ENCODE assay signal across 8 cellular contexts in the genomic region with DNA sequence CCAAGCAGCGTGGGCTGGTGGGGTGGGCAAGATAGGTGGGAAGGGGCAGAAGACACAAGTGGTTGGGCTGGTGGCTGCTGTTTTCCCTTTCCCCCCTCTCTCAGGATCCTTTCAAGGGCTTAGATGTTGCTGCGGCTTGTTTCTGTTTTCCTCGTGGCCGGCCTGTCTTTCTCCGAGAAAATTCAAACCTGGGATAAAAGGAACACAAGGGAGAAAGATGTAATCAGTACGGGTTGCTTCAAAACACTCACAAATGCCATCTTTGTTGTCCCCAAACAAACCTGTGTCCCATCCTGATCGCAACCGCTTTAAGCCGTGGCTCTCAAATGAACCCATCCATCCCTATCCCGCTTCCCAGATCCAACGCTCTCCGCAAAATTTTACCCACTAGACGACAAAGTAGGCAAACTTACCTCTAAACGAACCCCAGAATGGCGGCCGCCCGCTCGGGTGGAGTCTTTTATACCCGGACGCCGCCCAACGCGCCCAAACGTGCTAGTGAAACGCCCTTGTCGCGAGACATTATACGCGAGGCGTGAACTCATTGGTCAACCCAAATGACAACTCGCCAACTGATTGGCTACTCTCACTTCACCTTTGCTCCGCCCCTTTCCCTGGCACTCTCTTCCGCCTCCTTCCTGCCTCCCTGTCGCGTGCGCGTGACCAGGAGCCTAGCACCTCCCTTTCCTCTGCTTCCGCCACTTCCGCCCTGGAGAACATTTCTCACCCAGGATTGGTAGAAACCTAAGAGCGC. TPM values are rescaled to one million over a fixed set of nuclear protein-coding genes. Genes with fewer than 3 reads are reported as not detected.
DNase-seq lines count a peak whose midpoint lies in the region; ATAC-seq and TF ChIP-seq lines count a peak whose summit lies in the region.

A gene (minus strand): TSS at position 433 of the 754 bp plus-strand sequence. CDS start 7,299 bp downstream, outside the sequence.

- H3K79me2 ChIP-seq in OCI-LY1 (ENCODE audit: insufficient read depth, low read length), result peaks cover 42% of the 10 kb centered on the region

- H3K36me3 Mint-ChIP-seq in Calu3 (ENCODE audit: insufficient read depth, unreplicated experiment), result peaks cover 93% of the 10 kb centered on the region

- H3K27ac Mint-ChIP-seq in Calu3 (ENCODE audit: unreplicated experiment), result peak within 1 kb of the TSS; percentile 98

- no peak within 1 kb of the TSS for H2AFZ ChIP-seq in OCI-LY1 (ENCODE audit: low read length)

- under 1% methylated on average over 40 of the region's 40 CpGs for WGBS in HUES64
- WGBS in mesodermal cell (ENCODE audit: insufficient coverage in 2 of 2), 2 experiments, result 0 to 1% methylated on average over 29 to 35 of the region's 40 CpGs

- H3K4me3 Mint-ChIP-seq in Calu3 (ENCODE audit: low read depth, unreplicated experiment), result peak within 1 kb of the TSS; percentile 70

- DNase-seq in Calu3, result peak; percentile 99
- peak; percentile 96 for DNase-seq in activated CD8-positive, alpha-beta memory T cell treated with anti-CD3 and anti-CD28 coated beads, Interleukin-2, amount 50 U/mL, for 4 hours
- DNase-seq in stimulated activated CD8-positive, alpha-beta memory T cell treated with anti-CD3 and anti-CD28 coated beads, Interleukin-15, amount 100 ng/mL, for 4 hours (ENCODE audit: low read depth in 2 of 2), result peak; percentile 94 to 99

- BruUV-seq in Calu3 (replicated peaks; lab: Mats Ljungman, UMichigan), result TSS peak; percentile 65

- peaks cover 18% of the 10 kb centered on the region for H3K4me1 ChIP-seq in HUES64 (ENCODE audit: insufficient read depth, low read length)
- H3K4me1 ChIP-seq in OCI-LY1 (ENCODE audit: insufficient read depth, low read length, severe bottlenecking), result peaks cover 40% of the 10 kb centered on the region
- peaks cover 18% of the 10 kb centered on the region for H3K4me1 ChIP-seq in mesodermal cell (ENCODE audit: control insufficient read depth, insufficient read depth, low read length, poor library complexity, severe bottlenecking)

- H3K36me3 ChIP-seq in HUES64 (ENCODE audit: insufficient read depth, low read length), result peaks cover 50% of the 10 kb centered on the region
- peaks cover 73% of the 10 kb centered on the region for H3K36me3 ChIP-seq in OCI-LY1 (ENCODE audit: insufficient read depth, low read length)
- peaks cover 56% of the 10 kb centered on the region for H3K36me3 ChIP-seq in mesodermal cell (ENCODE audit: control insufficient read depth, insufficient read depth, low read length)

- CTCF ChIA-PET in Calu3 (lab: Charles Lee), result interaction anchor here (0.6 to 2.0 kb wide), 2 partner anchors 30 to 114 kb away, joined by 3 to 10 read pairs; no protein-coding TSS in a partner anchor

- H3K27ac ChIP-seq in HUES64 (ENCODE audit: low read depth, low read length) (peak within 1 kb of the TSS; percentile 94), OCI-LY1 (ENCODE audit: low read depth, low read length, poor library complexity, severe bottlenecking) (peak within 1 kb of the TSS; percentile 93), mesodermal cell (ENCODE audit: low read depth, low read length, severe bottlenecking) (peak within 1 kb of the TSS; percentile 99)

- TF ChIP-seq CTCF in Calu3 (IDR thresholded peaks at IDR 0.05; ENCODE audit: unreplicated experiment), result no peak
- TF ChIP-seq CTCF in OCI-LY1 (IDR thresholded peaks at IDR 0.05; ENCODE audit: low read length), result no peak

- peaks cover 48% of the 10 kb centered on the region for H3K4me1 Mint-ChIP-seq in Calu3 (ENCODE audit: low read depth, unreplicated experiment)

- H3K9me3 ChIP-seq in HUES64 (ENCODE audit: insufficient read depth, low read depth, low read length), result no peaks in the 10 kb centered on the region
- H3K9me3 ChIP-seq in OCI-LY1 (ENCODE audit: low read length), result no peaks in the 10 kb centered on the region
- no peaks in the 10 kb centered on the region for H3K9me3 ChIP-seq in mesodermal cell (ENCODE audit: control insufficient read depth, low read length)

- no peaks in the 10 kb centered on the region for H3K9me3 Mint-ChIP-seq in Calu3 (ENCODE audit: low read depth, unreplicated experiment)

- H3K4me2 ChIP-seq in OCI-LY1 (ENCODE audit: low read length), result peak within 1 kb of the TSS; percentile 98

- intact Hi-C loops in Calu3 (cut with micrococcal nuclease; ENCODE audit: unreplicated experiment), result loop anchor here (5.0 kb wide), 1 partner anchor 105 kb away; a partner anchor contains a TSS

- ATAC-seq in GM21447 (IDR thresholded peaks at IDR 0.05; ENCODE audit: unreplicated experiment), result peak; percentile 72

- in situ Hi-C loops in endometrial microvascular endothelial cells (cut with HindIII; ENCODE audit: inconsistent ontology term, low pct_unique_long_range_greater_than_20kb, low sequenced_read_pairs), result no loop called here

- H3K4me3 ChIP-seq in HUES64 (ENCODE audit: low read length), result peak within 1 kb of the TSS; percentile 94
- peak within 1 kb of the TSS; percentile 97 for H3K4me3 ChIP-seq in OCI-LY1 (ENCODE audit: low read depth, low read length, poor library complexity, severe bottlenecking)
- H3K4me3 ChIP-seq in mesodermal cell (ENCODE audit: extremely low read depth, insufficient read depth, low read length, poor library complexity, severe bottlenecking), result peak within 1 kb of the TSS; percentile 84

- H3F3A ChIP-seq in OCI-LY1 (ENCODE audit: insufficient read depth, low read length), result 0 out of 2 replicates have a peak, but pooled peaks cover 2% of the 10 kb centered on the region

- no peaks in the 10 kb centered on the region for H3K9me2 ChIP-seq in OCI-LY1 (ENCODE audit: low read depth, low read length)

- H3K9ac ChIP-seq in HUES64 (ENCODE audit: low read depth, low read length) (peak within 1 kb of the TSS; percentile 100), OCI-LY1 (ENCODE audit: low read length) (peak within 1 kb of the TSS; percentile 100)

- peaks cover 16% of the 10 kb centered on the region for H3K27me3 Mint-ChIP-seq in Calu3 (ENCODE audit: unreplicated experiment)

- H4K20me1 ChIP-seq in OCI-LY1 (ENCODE audit: insufficient read depth, low read length), result no peaks in the 10 kb centered on the region

- H3K27me3 ChIP-seq in HUES64 (ENCODE audit: insufficient read depth, low read length), result no peaks in the 10 kb centered on the region
- no peaks in the 10 kb centered on the region for H3K27me3 ChIP-seq in OCI-LY1 (ENCODE audit: insufficient read depth, low read length)

RNA-seq across cellular contexts. Expression of the gene that starts here (rescaled TPM):
- total RNA-seq in Calu3 (2022) (119 and 134 TPM in 2 replicates), endometrial microvascular endothelial cells (ENCODE audit: inconsistent ontology term) (25.4 TPM)
- polyA plus RNA-seq in HUES64 (2013, experiment 1 of 2), result 28.6 TPM
- polyA plus RNA-seq in HUES64 (2013, experiment 2 of 2), result 32.6 TPM
- polyA plus RNA-seq in mesodermal cell (2013, experiment 1 of 2), result 45.0 TPM
- polyA plus RNA-seq in mesodermal cell (2013, experiment 2 of 2), result 36.8 TPM

Comparison
In these comparisons a context has a peak if more than half of its experiments do, and no peak if none do; other contexts are left out.
1. Peak in every context shown above with its lines: DNase-seq, ATAC-seq, H3K4me3 ChIP-seq and H3K27ac ChIP-seq.